10 cellular contexts compared by ENCODE assay signal in genomic region chr7:31051598-31052503, GRCh38. TPM values are rescaled to one million over a fixed set of nuclear protein-coding genes. Genes with fewer than 3 reads are reported as not detected.
DNase-seq lines count a peak whose midpoint lies in the region; TF ChIP-seq lines count a peak whose summit lies in the region.
"Had no signal": no experiment of that assay in that cellular context is flagged by ENCODE, and none has a peak within 500 bp of the region (broad histone marks: within the 10 kb centered on the region; RNA-seq: fewer than 3 reads in every experiment).

ADCYAP1R1 (plus strand) TSS chr7:31052308; CDS start chr7:31063265, 10,957 bp downstream.

- intact Hi-C loops in spleen (cut with DNase I; ENCODE audit: low total_unique reads) = no loop called here

- H3K4me1 ChIP-seq in HUES64 (ENCODE audit: insufficient read depth, low read length) (peaks cover 9% of the 10 kb centered on the region; the same call in 1 of the 2 replicates), adipocyte (ENCODE audit: control insufficient read depth, insufficient read depth, low read length) (no peaks in the 10 kb centered on the region), spleen (peaks cover 0 to 12% (median 5%) of the 10 kb centered on the region in 6 donors)

- no peaks in the 10 kb centered on the region for H3K9me3 ChIP-seq in HUES64 (ENCODE audit: insufficient read depth, low read depth, low read length)
- H3K9me3 ChIP-seq in adipocyte (ENCODE audit: control insufficient read depth, low read length) = no peaks in the 10 kb centered on the region
- H3K9me3 ChIP-seq in iPS-18c (ENCODE audit: control insufficient read depth, insufficient read depth, low read length) = no peaks in the 10 kb centered on the region
- H3K9me3 ChIP-seq in spleen = no peaks in the 10 kb centered on the region

- H3K36me3 ChIP-seq in HUES64 (ENCODE audit: insufficient read depth, low read length) (no peaks in the 10 kb centered on the region), adipocyte (ENCODE audit: control insufficient read depth, insufficient read depth, low read length, severe bottlenecking) (no peaks in the 10 kb centered on the region), spleen (no peaks in the 10 kb centered on the region)

- H3K9ac ChIP-seq in HUES64 (ENCODE audit: low read depth, low read length) = peak within 1 kb of the TSS; percentile 47; the same call in 1 of the 2 replicates
- no peak within 1 kb of the TSS for H3K9ac ChIP-seq in adipocyte (ENCODE audit: low read length)

- H3K27me3 ChIP-seq in HUES64 (ENCODE audit: insufficient read depth, low read length) = peaks cover 58% of the 10 kb centered on the region
- H3K27me3 ChIP-seq in adipocyte (replicated peaks; ENCODE audit: control insufficient read depth, insufficient read depth, low read length) = peaks cover 32% of the 10 kb centered on the region
- H3K27me3 ChIP-seq in spleen (replicated peaks in 1 of 7) = peaks cover 0 to 76% (median 27%) of the 10 kb centered on the region in 7 donors

- no peak within 1 kb of the TSS for H3K27ac ChIP-seq in HUES64 (ENCODE audit: low read depth, low read length)
- H3K27ac ChIP-seq in spleen = no peak within 1 kb of the TSS

- DNase-seq in adipocyte (ENCODE audit: low read depth) (peak; percentile 2), spleen (no peak), erythroblast (lab: John Stamatoyannopoulos, UW) (no peak), CD1c-positive myeloid dendritic cell (ENCODE audit: extremely low spot score) (no peak), AML-193 (lab: John Stamatoyannopoulos, UW) (no peak), LoVo (ENCODE audit: low spot score) (no peak)
- DNase-seq: activated T-cell treated with anti-CD3 and anti-CD28 coated beads, Interleukin-2, amount 50 U/mL, for 4 hours; foreskin fibroblast had no signal

- H3K4me3 ChIP-seq in HUES64 (ENCODE audit: low read length) (peak within 1 kb of the TSS; percentile 63), adipocyte (ENCODE audit: low read length) (peak within 1 kb of the TSS; percentile 56), iPS-18c (ENCODE audit: insufficient read depth, low read depth, low read length) (peak within 1 kb of the TSS; percentile 66), spleen (peak within 1 kb of the TSS in 5 of 8 donors; percentile 3 to 46 (median 17))

- TF ChIP-seq POLR2A in spleen (IDR thresholded peaks at IDR 0.05) = no peak
- TF ChIP-seq POLR2A in erythroblast (IDR thresholded peaks at IDR 0.05; ENCODE audit: low read length) = no peak

- 7% methylated on average over 53 of the region's 61 CpGs for WGBS in HUES64
- 5 to 26% (median 7%) methylated on average over 8 to 61 of the region's 61 CpGs for WGBS in spleen, 5 donors

- no peak for TF ChIP-seq CTCF in spleen (IDR thresholded peaks at IDR 0.05 in 8 of 11, conservative IDR thresholded peaks at IDR 0.05 in 3 of 11)

RNA-seq across cellular contexts. Expression of gene ADCYAP1R1, which starts in this region (rescaled TPM):
- polyA plus RNA-seq in HUES64 (2013, experiment 1 of 2) = 6.9 TPM
- polyA plus RNA-seq in HUES64 (2013, experiment 2 of 2) = 7.8 TPM
- total RNA-seq in spleen = 1 to 10 TPM in 4 of 7 donors, under 1 TPM in 3; 0.43 to 5.6 (median 1.0) TPM
- polyA plus RNA-seq in spleen = under 1 TPM; 0.04 to 0.13 (median 0.06) TPM
- total RNA-seq: activated T-cell treated with anti-CD3 and anti-CD28 coated beads, Interleukin-2, amount 50 U/mL, for 4 hours had no signal
